1 cellular context compared by ENCODE assay signal in genomic region chr1:226061793-226062557, GRCh38.
TF ChIP-seq lines count a peak whose summit lies in the region.

No MANE protein-coding gene starts in this region.

TF ChIP-seq in HepG2, 621 proteins besides CTCF, POLR2A, EP300 and RAD21 (continued from another document and continues in another):
- TF ChIP-seq STAT6 (CRISPR knock-in tag; IDR thresholded peaks at IDR 0.05; ENCODE audit: borderline replicate concordance) = no peak
- TF ChIP-seq ZBTB40 (IDR thresholded peaks at IDR 0.05) = no peak
- peak; percentile 78 for TF ChIP-seq ZBTB40 (CRISPR knock-in tag; IDR thresholded peaks at IDR 0.05)
- TF ChIP-seq ATM (IDR thresholded peaks at IDR 0.05; ENCODE audit: borderline replicate concordance) = no peak
- TF ChIP-seq BHLHE40 (IDR thresholded peaks at IDR 0.05; ENCODE audit: low read length) = no peak
- no peak for TF ChIP-seq EZH2 (conservative IDR thresholded peaks at IDR 0.05; ENCODE audit: low read depth, low read length)
- TF ChIP-seq SALL1 (CRISPR knock-in tag; IDR thresholded peaks at IDR 0.05) = peak; percentile 63
- no peak for TF ChIP-seq ZSCAN5A (CRISPR knock-in tag; IDR thresholded peaks at IDR 0.05; ENCODE audit: borderline replicate concordance)
- peak; percentile 33; the same call in 1 of the 2 replicates for TF ChIP-seq MED1 (CRISPR knock-in tag; IDR thresholded peaks at IDR 0.05)
- TF ChIP-seq ONECUT2 (CRISPR knock-in tag; IDR thresholded peaks at IDR 0.05) = no peak
- peak; percentile 35; the same call in 1 of the 2 replicates for TF ChIP-seq ETV6 (CRISPR knock-in tag; conservative IDR thresholded peaks at IDR 0.05)
- TF ChIP-seq MIER2 (CRISPR knock-in tag; IDR thresholded peaks at IDR 0.05) = no peak
- TF ChIP-seq ZC3H13 (CRISPR knock-in tag; IDR thresholded peaks at IDR 0.05) = no peak
- TF ChIP-seq TRIM24 (CRISPR knock-in tag; IDR thresholded peaks at IDR 0.05) = no peak
- 0 out of 2 replicates have a peak, but pooled peaks have one; percentile 47 for TF ChIP-seq SATB2 (CRISPR knock-in tag; IDR thresholded peaks at IDR 0.05)
- no peak; the same call in 1 of the 2 replicates for TF ChIP-seq E2F2 (CRISPR knock-in tag; IDR thresholded peaks at IDR 0.05; ENCODE audit: borderline replicate concordance)
- TF ChIP-seq ZNF513 (CRISPR knock-in tag; conservative IDR thresholded peaks at IDR 0.05) = no peak
- TF ChIP-seq SNAPC5 (CRISPR knock-in tag; IDR thresholded peaks at IDR 0.05; ENCODE audit: borderline replicate concordance) = no peak
- no peak for TF ChIP-seq ZNF773 (CRISPR knock-in tag; IDR thresholded peaks at IDR 0.05; ENCODE audit: borderline replicate concordance)
- no peak for TF ChIP-seq PRDM10 (CRISPR knock-in tag; IDR thresholded peaks at IDR 0.05; ENCODE audit: low read depth)
- TF ChIP-seq AKNA (CRISPR knock-in tag; IDR thresholded peaks at IDR 0.05; ENCODE audit: borderline replicate concordance) = no peak
- peak; percentile 10; the same call in 1 of the 2 replicates for TF ChIP-seq ZFP90 (CRISPR knock-in tag; IDR thresholded peaks at IDR 0.05; ENCODE audit: borderline replicate concordance)
- no peak for TF ChIP-seq KLF15 (CRISPR knock-in tag; IDR thresholded peaks at IDR 0.05; ENCODE audit: borderline replicate concordance)
- no peak for TF ChIP-seq ZNF484 (CRISPR knock-in tag; IDR thresholded peaks at IDR 0.05; ENCODE audit: borderline replicate concordance, low read depth)
- no peak for TF ChIP-seq NFRKB (IDR thresholded peaks at IDR 0.05)
- peak; percentile 32; the same call in 1 of the 2 replicates for TF ChIP-seq PHF20 (CRISPR knock-in tag; IDR thresholded peaks at IDR 0.05)
- peak; percentile 27; the same call in 1 of the 2 replicates for TF ChIP-seq CREBL2 (CRISPR knock-in tag; IDR thresholded peaks at IDR 0.05; ENCODE audit: borderline replicate concordance)
